In genomic region chr14:94953541-94954260, GRCh38 we compare ENCODE assay signal across 25 cellular contexts.
"Had no signal": no experiment of that assay in that cellular context is flagged by ENCODE, and none has a peak within 500 bp of the region (broad histone marks: within the 10 kb centered on the region; RNA-seq: fewer than 3 reads in every experiment).

No MANE protein-coding gene starts in this region.

- H3K27ac ChIP-seq: colonic mucosa, coronary artery, dorsolateral prefrontal cortex, epithelial cell of prostate, esophagus muscularis mucosa, esophagus squamous epithelium, foreskin keratinocyte, gastrocnemius medialis, gastroesophageal sphincter, heart left ventricle, heart right ventricle had no signal

- ATAC-seq: effector memory CD8-positive, alpha-beta T cell; esophagus mucosa; foreskin keratinocyte; gastrocnemius medialis; gastroesophageal sphincter; heart left ventricle; heart right ventricle had no signal

- H3K9me3 ChIP-seq: colonic mucosa, esophagus muscularis mucosa, esophagus squamous epithelium, gastrocnemius medialis, gastroesophageal sphincter, heart left ventricle, heart right ventricle had no signal

- H3K27ac Mint-ChIP-seq: dendritic cell treated with granulocyte-macrophage colony-stimulating factor and Interleukin-4, amounts not matched to agents 40 ng/mL and 50 ng/mL, for 4 days; effector memory CD8-positive, alpha-beta T cell; endodermal cell had no signal

- H3K9me3 Mint-ChIP-seq: dendritic cell treated with granulocyte-macrophage colony-stimulating factor and Interleukin-4, amounts not matched to agents 40 ng/mL and 50 ng/mL, for 4 days; effector memory CD8-positive, alpha-beta T cell; endodermal cell had no signal

- H3K4me1 ChIP-seq: colonic mucosa, esophagus muscularis mucosa, esophagus squamous epithelium, foreskin keratinocyte, gastrocnemius medialis, gastroesophageal sphincter, heart left ventricle, heart right ventricle had no signal

- H3K27me3 ChIP-seq: colonic mucosa, esophagus muscularis mucosa, foreskin keratinocyte, gastrocnemius medialis, gastroesophageal sphincter had no signal

- H3K4me3 Mint-ChIP-seq: dendritic cell treated with granulocyte-macrophage colony-stimulating factor and Interleukin-4, amounts not matched to agents 40 ng/mL and 50 ng/mL, for 4 days; effector memory CD8-positive, alpha-beta T cell; endodermal cell had no signal

- DNase-seq: colonic mucosa; cortex of kidney; dermis blood vessel endothelial cell; dorsolateral prefrontal cortex; effector CD4-positive, alpha-beta T cell; effector CD8-positive, alpha-beta T cell; effector memory CD4-positive, alpha-beta T cell; effector memory CD8-positive, alpha-beta T cell; endodermal cell; erythroblast; esophagus squamous epithelium; foreskin fibroblast; foreskin keratinocyte; foreskin melanocyte; gastrocnemius medialis; glutamatergic neuron; head of caudate nucleus; heart left ventricle; heart right ventricle had no signal

- H3K36me3 ChIP-seq: colonic mucosa, esophagus muscularis mucosa, esophagus squamous epithelium, gastrocnemius medialis, gastroesophageal sphincter, heart left ventricle, heart right ventricle had no signal

- H3K4me3 ChIP-seq: colonic mucosa, coronary artery, dorsolateral prefrontal cortex, esophagus muscularis mucosa, esophagus squamous epithelium, gastrocnemius medialis, gastroesophageal sphincter, heart left ventricle, heart right ventricle had no signal
